ENCODE assay signal across 27 cellular contexts in genomic region chr15:83318861-83319415, GRCh38. TPM values are rescaled to one million over a fixed set of nuclear protein-coding genes. Genes with fewer than 3 reads are reported as not detected.
"Had no signal": no experiment of that assay in that cellular context is flagged by ENCODE, and none has a peak within 500 bp of the region (broad histone marks: within the 10 kb centered on the region; RNA-seq: fewer than 3 reads in every experiment).

No MANE protein-coding gene starts in this region.

- DNase-seq: caudate nucleus; cerebellar nuclear complex; cortex of kidney; effector memory CD8-positive, alpha-beta T cell; erythroblast; foreskin keratinocyte; heart left ventricle; kidney; mesendoderm; natural killer cell; occipital lobe; pancreas; retina; stimulated activated CD4-positive, alpha-beta T cell treated with anti-CD3 and anti-CD28 coated beads, Interleukin-2, amount 100 ng/mL, for 24 hours; stimulated activated CD4-positive, alpha-beta T cell treated with anti-CD3 and anti-CD28 coated beads, Interleukin-4, amount 100 ng/mL, for 24 hours; stimulated activated naive CD4-positive, alpha-beta T cell treated with Interleukin-2 at 50 U/mL for 16 hours; stomach; tibial artery; upper lobe of left lung had no signal

- H3K4me2 ChIP-seq: hepatocyte, smooth muscle cell had no signal

- FAIRE-seq: endometrium, kidney, pancreas, urothelium cell line had no signal

- H3K27ac ChIP-seq: foreskin keratinocyte, gastroesophageal sphincter, heart left ventricle, hepatocyte, pancreas, stomach, tibial artery, upper lobe of left lung had no signal

- H3K4me3 ChIP-seq: gastroesophageal sphincter, heart left ventricle, hepatocyte, pancreas, smooth muscle cell, stomach, tibial artery, upper lobe of left lung had no signal

- H3K36me3 ChIP-seq: gastroesophageal sphincter, heart left ventricle, pancreas, stomach, tibial artery, upper lobe of left lung had no signal

- H3K79me2 ChIP-seq: hepatocyte had no signal

- H3K27me3 ChIP-seq: foreskin keratinocyte, heart left ventricle, hepatocyte, pancreas, upper lobe of left lung had no signal

- H3K9me3 ChIP-seq: heart left ventricle, pancreas, tibial artery, upper lobe of left lung had no signal

- ATAC-seq: effector memory CD8-positive, alpha-beta T cell; foreskin keratinocyte; gastroesophageal sphincter; natural killer cell; pancreas; sciatic nerve; stimulated activated effector memory CD8-positive, alpha-beta T cell treated with anti-CD3 and anti-CD28 coated beads, Interleukin-12 subunit alpha, Interleukin-12 subunit beta, amount 100 ng/mL, for 72 hours had no signal

- H3K4me1 ChIP-seq: gastroesophageal sphincter, heart left ventricle, pancreas, stomach, tibial artery, upper lobe of left lung had no signal

- H2AFZ ChIP-seq: hepatocyte had no signal

RNA-seq across cellular contexts. Expression of gene BNC1, which starts 34.5 kb away (rescaled TPM):
- total RNA-seq: natural killer cell had no signal
- polyA plus RNA-seq: neural cell had no signal
